ENCODE assay signal across 13 cellular contexts in the genomic region with DNA sequence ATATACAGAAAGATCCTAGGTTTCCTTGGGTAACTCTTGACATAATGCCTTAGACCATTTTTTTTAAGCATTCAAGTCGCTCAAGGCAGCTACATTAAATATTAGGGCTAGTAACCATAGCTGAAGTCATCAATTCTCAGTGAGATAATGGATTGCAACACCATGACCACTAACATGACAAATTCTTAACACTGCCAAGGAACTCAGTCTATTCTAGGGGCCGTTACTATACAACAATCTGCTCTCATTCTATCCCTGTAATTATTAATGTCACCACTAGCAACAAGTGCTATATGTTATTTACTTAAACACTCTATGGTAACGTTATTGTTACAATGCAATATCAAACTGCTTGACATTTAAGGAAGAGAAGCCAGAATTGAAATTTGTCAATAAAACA. TPM values are rescaled to one million over a fixed set of nuclear protein-coding genes. Genes with fewer than 3 reads are reported as not detected.
DNase-seq lines count a peak whose midpoint lies in the region; ATAC-seq and TF ChIP-seq lines count a peak whose summit lies in the region.
"Had no signal": no experiment of that assay in that cellular context is flagged by ENCODE, and none has a peak within 500 bp of the region (broad histone marks: within the 10 kb centered on the region; RNA-seq: fewer than 3 reads in every experiment).

No MANE protein-coding gene starts in this region.

- peaks cover 33% of the 10 kb centered on the region for H3K27me3 ChIP-seq in osteoblast (ENCODE audit: insufficient read depth, low read length)
- H3K27me3 ChIP-seq in Peyer's patch = no peaks in the 10 kb centered on the region

- H3K36me3 ChIP-seq in osteoblast (ENCODE audit: insufficient read depth, low read length) = no peaks in the 10 kb centered on the region
- no peaks in the 10 kb centered on the region for H3K36me3 ChIP-seq in Peyer's patch
- H3K36me3 ChIP-seq: heart left ventricle had no signal

- peak overlapping the region; percentile 39 for H3K27ac ChIP-seq in osteoblast (ENCODE audit: low read depth, low read length)
- peak overlapping the region in 1 of 4 donors; percentile 30 for H3K27ac ChIP-seq in Peyer's patch

- no peak overlapping the region for H3K4me3 ChIP-seq in osteoblast (ENCODE audit: insufficient read depth, low read length)
- no peak overlapping the region for H3K4me3 ChIP-seq in Peyer's patch
- H3K4me3 ChIP-seq: heart left ventricle had no signal

- H3K79me2 ChIP-seq in osteoblast (ENCODE audit: insufficient read depth, low read length) = no peaks in the 10 kb centered on the region

- H3K4me2 ChIP-seq in osteoblast (ENCODE audit: insufficient read depth, low read length) = no peak overlapping the region

- TF ChIP-seq CTCF in osteoblast (IDR thresholded peaks at IDR 0.05; ENCODE audit: extremely low read depth, low read depth, low read length) (no peak), Peyer's patch (IDR thresholded peaks at IDR 0.05) (no peak)

- TF ChIP-seq POLR2A in Peyer's patch (IDR thresholded peaks at IDR 0.05) = no peak

- peaks cover 5% of the 10 kb centered on the region for H3K4me1 ChIP-seq in osteoblast (ENCODE audit: insufficient read depth, low read length)
- H3K4me1 ChIP-seq in Peyer's patch = peaks cover 0 to 13% (median 0%) of the 10 kb centered on the region in 4 donors

- no peak for ATAC-seq in HG02938 (IDR thresholded peaks at IDR 0.05; ENCODE audit: unreplicated experiment)
- no peak for ATAC-seq in GM18519 (IDR thresholded peaks at IDR 0.05; ENCODE audit: low FRiP score, unreplicated experiment)
- ATAC-seq: T-cell had no signal

- DNase-seq in NCI-H2107 treated with DMSO at 0.1 percent for 48 hours (lab: John Stamatoyannopoulos, UW; ENCODE audit: unreplicated experiment) (peak; percentile 51), NCI-H2107 (lab: John Stamatoyannopoulos, UW) (no peak), NCI-H2029 treated with DMSO at 0.1 percent for 48 hours (lab: John Stamatoyannopoulos, UW) (peak; percentile 21), astrocyte of the hippocampus (ENCODE audit: low read depth, low spot score) (peak; percentile 36), osteoblast (ENCODE audit: insufficient read length, low spot score, missing footprints) (peak; percentile 79), Peyer's patch (no peak)
- DNase-seq: activated naive CD4-positive, alpha-beta T cell; heart left ventricle; NCI-H526; stimulated activated CD4-positive, alpha-beta T cell treated with anti-CD3 and anti-CD28 coated beads, Interleukin-4, amount 100 ng/mL, for 4 hours; T-cell had no signal

- H2AFZ ChIP-seq in osteoblast (ENCODE audit: low read length) = no peak overlapping the region

- no peaks in the 10 kb centered on the region for H4K20me1 ChIP-seq in osteoblast (ENCODE audit: insufficient read depth, low read length)

- H3K9me3 ChIP-seq in osteoblast (ENCODE audit: low read depth, low read length) (no peaks in the 10 kb centered on the region), Peyer's patch (no peaks in the 10 kb centered on the region)
- H3K9me3 ChIP-seq: heart left ventricle had no signal

RNA-seq across cellular contexts. Expression of a gene that starts 3.2 kb away (rescaled TPM):
- total RNA-seq in osteoblast (0.72 and 1.2 TPM in 2 replicates), Peyer's patch (10 to 100 TPM in 1 of 4 donors, 1 to 10 TPM in 3; 1.9 to 18.9 (median 3.1) TPM)

Comparison
In these comparisons a context has a peak if more than half of its experiments do, and no peak if none do; other contexts are left out.
1. DNase-seq: peak in NCI-H2107 treated with DMSO at 0.1 percent for 48 hours (single experiment), NCI-H2029 treated with DMSO at 0.1 percent for 48 hours (single experiment), astrocyte of the hippocampus (single experiment) and osteoblast (single experiment); none in NCI-H2107 (single experiment) and Peyer's patch (0 of 3).